Comparison of ENCODE assay signal across 1 cellular context in genomic region chrX:22165732-22166457, GRCh38.
TF ChIP-seq lines count a peak whose summit lies in the region.

No MANE protein-coding gene starts in this region.

TF ChIP-seq in IMR-90, 13 proteins besides CTCF, POLR2A, EP300 and RAD21:
- TF ChIP-seq ELK1 (IDR thresholded peaks at IDR 0.05; ENCODE audit: borderline replicate concordance, low read depth, low read length) (no peak), MAZ (IDR thresholded peaks at IDR 0.05; ENCODE audit: borderline replicate concordance, low read depth, low read length) (no peak), NFE2L2 (IDR thresholded peaks at IDR 0.05; ENCODE audit: low read depth, low read length) (0 out of 2 replicates have a peak, but pooled peaks have one; percentile 18), USF2 (IDR thresholded peaks at IDR 0.05; ENCODE audit: low read depth, low read length) (no peak), CEBPB (IDR thresholded peaks at IDR 0.05; ENCODE audit: low read depth, low read length) (peak; percentile 56; the same call in 1 of the 2 replicates), FOS (IDR thresholded peaks at IDR 0.05; ENCODE audit: low read depth, low read length) (peak; percentile 52; the same call in 1 of the 2 replicates)
